8 cellular contexts compared by ENCODE assay signal in the genomic region with DNA sequence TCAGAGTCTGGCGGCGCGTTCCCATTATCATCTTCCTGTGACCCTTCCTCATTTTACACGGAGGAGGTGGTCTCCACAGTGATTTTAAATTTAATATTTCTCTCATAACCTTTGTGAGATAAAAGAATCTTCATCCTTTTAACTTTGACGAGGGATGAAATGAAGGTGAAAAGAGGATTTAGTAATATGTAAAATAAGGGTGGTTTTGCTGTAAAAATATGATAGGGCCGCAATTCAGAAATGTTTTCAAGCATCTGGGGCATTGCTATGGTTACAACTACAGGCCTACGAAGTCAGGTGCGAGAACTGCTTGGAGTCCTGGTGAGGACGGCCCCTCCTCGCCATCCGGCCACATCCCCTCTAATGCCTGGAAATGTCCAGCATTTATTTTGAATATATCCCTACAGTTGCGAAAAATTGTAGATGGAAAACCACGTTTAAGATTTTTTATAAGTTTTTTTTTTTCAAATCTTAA. TPM values are rescaled to one million over a fixed set of nuclear protein-coding genes. Genes with fewer than 3 reads are reported as not detected.
DNase-seq lines count a peak whose midpoint lies in the region; ATAC-seq, FAIRE-seq and TF ChIP-seq lines count a peak whose summit lies in the region.

No MANE protein-coding gene starts in this region.

- intact Hi-C loops in right lobe of liver (cut with DNase I) = no loop called here

- H3K4me3 Mint-ChIP-seq in CD4-positive, CD25-positive, alpha-beta regulatory T cell = peak overlapping the region; percentile 96 to 99 (median 98)

- no peak for ATAC-seq in CD4-positive, CD25-positive, alpha-beta regulatory T cell (ENCODE audit: low read depth in 2 of 2)
- no peak for ATAC-seq in right lobe of liver

- FAIRE-seq in GM19239 (lab: Jason Lieb, UNC) = no peak

- DNase-seq in CD4-positive, CD25-positive, alpha-beta regulatory T cell = no peak
- DNase-seq in brain microvascular endothelial cell (no peak), right lobe of liver (peak in 1 of 3 donors; percentile 27), tibial nerve (ENCODE audit: low spot score in 2 of 2) (peak in 1 of 2 donors; percentile 12), GM19239 (ENCODE audit: insufficient read length, low spot score) (no peak), HCEC 1CT (no peak), HPDE6-E6E7 (ENCODE audit: extremely low spot score) (no peak)

- H3K9me3 Mint-ChIP-seq in CD4-positive, CD25-positive, alpha-beta regulatory T cell = peaks cover 0 to 1% (median 0%) of the 10 kb centered on the region in 7 donors

- TF ChIP-seq EP300 in tibial nerve (IDR thresholded peaks at IDR 0.05) = no peak

- 17% methylated on average over 13 of the region's 13 CpGs for WGBS in right lobe of liver (ENCODE audit: insufficient coverage, low coverage, low lambda C conversion rate, missing lambda C conversion rate)
- 23 to 27% methylated on average over 13 of the region's 13 CpGs for WGBS in tibial nerve, 2 donors

- TF ChIP-seq CTCF in brain microvascular endothelial cell (IDR thresholded peaks at IDR 0.05; ENCODE audit: low read depth, low read length, missing control alignments) (no peak), right lobe of liver (IDR thresholded peaks at IDR 0.05) (no peak), tibial nerve (IDR thresholded peaks at IDR 0.05) (no peak)

- no peaks in the 10 kb centered on the region for H3K27me3 ChIP-seq in CD4-positive, CD25-positive, alpha-beta regulatory T cell (ENCODE audit: control insufficient read depth, insufficient read depth, low read length)
- H3K27me3 ChIP-seq in brain microvascular endothelial cell (replicated peaks) = no peaks in the 10 kb centered on the region
- no peaks in the 10 kb centered on the region for H3K27me3 ChIP-seq in right lobe of liver
- H3K27me3 ChIP-seq in tibial nerve = no peaks in the 10 kb centered on the region

- H3K36me3 ChIP-seq in CD4-positive, CD25-positive, alpha-beta regulatory T cell (ENCODE audit: control insufficient read depth, insufficient read depth, low read length) = peaks cover 10% of the 10 kb centered on the region
- peaks cover 16% of the 10 kb centered on the region for H3K36me3 ChIP-seq in KOPT-K1 (ENCODE audit: insufficient read depth, low read length)
- H3K36me3 ChIP-seq in brain microvascular endothelial cell (replicated peaks) = no peaks in the 10 kb centered on the region
- no peaks in the 10 kb centered on the region for H3K36me3 ChIP-seq in right lobe of liver
- no peaks in the 10 kb centered on the region for H3K36me3 ChIP-seq in tibial nerve

- H3K36me3 Mint-ChIP-seq in CD4-positive, CD25-positive, alpha-beta regulatory T cell = peaks cover 5% of the 10 kb centered on the region

- H3K27ac ChIP-seq in CD4-positive, CD25-positive, alpha-beta regulatory T cell (ENCODE audit: insufficient read depth, low read length, poor library complexity, severe bottlenecking) = peak overlapping the region; percentile 95
- H3K27ac ChIP-seq in KOPT-K1 (ENCODE audit: low read depth, low read length, poor library complexity, severe bottlenecking) (peak overlapping the region; percentile 98), brain microvascular endothelial cell (peak overlapping the region; percentile 36), right lobe of liver (peak overlapping the region; percentile 36 to 96 (median 88)), tibial nerve (peak overlapping the region; percentile 89 to 99 (median 94))

- in situ Hi-C loops in brain microvascular endothelial cell (cut with HindIII; ENCODE audit: low pct_ligation_motif_present, low sequenced_read_pairs) = no loop called here

- H3K27ac Mint-ChIP-seq in CD4-positive, CD25-positive, alpha-beta regulatory T cell = peak overlapping the region; percentile 95 to 100 (median 99)

- no peaks in the 10 kb centered on the region for H3K27me3 Mint-ChIP-seq in CD4-positive, CD25-positive, alpha-beta regulatory T cell

- H3K4me1 Mint-ChIP-seq in CD4-positive, CD25-positive, alpha-beta regulatory T cell = peaks cover 16 to 40% (median 26%) of the 10 kb centered on the region in 4 donors

- H3K9me3 ChIP-seq in CD4-positive, CD25-positive, alpha-beta regulatory T cell (ENCODE audit: control insufficient read depth in 2 of 2, low read length in 2 of 2) = no peaks in the 10 kb centered on the region
- H3K9me3 ChIP-seq in KOPT-K1 (ENCODE audit: insufficient read depth, low read length, poor library complexity, severe bottlenecking) = no peaks in the 10 kb centered on the region
- no peaks in the 10 kb centered on the region for H3K9me3 ChIP-seq in right lobe of liver
- no peaks in the 10 kb centered on the region for H3K9me3 ChIP-seq in tibial nerve

- TF ChIP-seq POLR2A in right lobe of liver (IDR thresholded peaks at IDR 0.05) (no peak), tibial nerve (IDR thresholded peaks at IDR 0.05) (peak in 1 of 2 donors; percentile 65)

- H3K4me1 ChIP-seq in CD4-positive, CD25-positive, alpha-beta regulatory T cell (ENCODE audit: control insufficient read depth, insufficient read depth, low read length, poor library complexity, severe bottlenecking) = peaks cover 39% of the 10 kb centered on the region
- peaks cover 0 to 27% (median 7%) of the 10 kb centered on the region in 4 donors for H3K4me1 ChIP-seq in right lobe of liver
- peaks cover 0 to 26% (median 8%) of the 10 kb centered on the region in 4 donors for H3K4me1 ChIP-seq in tibial nerve

- peak overlapping the region; percentile 89 for H3K4me3 ChIP-seq in CD4-positive, CD25-positive, alpha-beta regulatory T cell (ENCODE audit: low read depth, low read length)
- peak overlapping the region; percentile 94 for H3K4me3 ChIP-seq in brain microvascular endothelial cell (ENCODE audit: low read depth, low read length)
- H3K4me3 ChIP-seq in right lobe of liver = peak overlapping the region; percentile 24 to 93 (median 82)
- H3K4me3 ChIP-seq in tibial nerve = peak overlapping the region; percentile 31 to 99 (median 96)

RNA-seq across cellular contexts. Expression of a gene that starts 0.4 kb away (rescaled TPM):
- total RNA-seq in CD4-positive, CD25-positive, alpha-beta regulatory T cell = 52.1 TPM
- polyA plus RNA-seq in CD4-positive, CD25-positive, alpha-beta regulatory T cell = 10 to 100 TPM; 43.8 to 52.7 (median 49.8) TPM
- total RNA-seq in right lobe of liver (1 to 10 TPM; 4.1 to 5.9 (median 5.0) TPM), tibial nerve (10 to 100 TPM; 18.9 to 33.9 (median 28.7) TPM)

RNA-seq across cellular contexts. Expression of a gene that starts 53.4 kb away (rescaled TPM):
- 16.7 TPM for total RNA-seq in CD4-positive, CD25-positive, alpha-beta regulatory T cell
- polyA plus RNA-seq in CD4-positive, CD25-positive, alpha-beta regulatory T cell = 10 to 100 TPM; 11.1 to 22.7 (median 15.3) TPM
- total RNA-seq in right lobe of liver (1 to 10 TPM; 4.7 to 8.7 (median 6.1) TPM), tibial nerve (10 to 100 TPM; 11.3 to 23.3 (median 17.9) TPM)

RNA-seq across cellular contexts. Expression of a gene that starts 58.8 kb away (rescaled TPM):
- 58.5 TPM for total RNA-seq in CD4-positive, CD25-positive, alpha-beta regulatory T cell
- 10 to 100 TPM; 49.1 to 93.4 (median 65.1) TPM for polyA plus RNA-seq in CD4-positive, CD25-positive, alpha-beta regulatory T cell
- total RNA-seq in right lobe of liver = 1 to 10 TPM in 4 of 6 experiments, under 1 TPM in 2; 0.48 to 1.6 (median 1.2) TPM
- total RNA-seq in tibial nerve = 1 to 10 TPM; 2.3 to 4.9 (median 3.5) TPM

Comparison
In these comparisons a context has a peak if more than half of its experiments do, and no peak if none do; other contexts are left out.
1. H3K27ac ChIP-seq: peak in every context shown above with its lines; median percentile 98 in KOPT-K1; 95 in CD4-positive, CD25-positive, alpha-beta regulatory T cell; 94 in tibial nerve; 88 in right lobe of liver; 36 in brain microvascular endothelial cell.
2. RNA of a gene that starts 58.8 kb away (total RNA-seq): 58.5 TPM in CD4-positive, CD25-positive, alpha-beta regulatory T cell (single experiment); 2.3 to 4.9 TPM in tibial nerve and 0.48 to 1.6 TPM in right lobe of liver; every median in the first group is over 10 times any median in the second.
3. Peak in every context shown above with its lines, with median percentiles within 50 percentile points of each other: H3K4me3 ChIP-seq.